In the genomic region with DNA sequence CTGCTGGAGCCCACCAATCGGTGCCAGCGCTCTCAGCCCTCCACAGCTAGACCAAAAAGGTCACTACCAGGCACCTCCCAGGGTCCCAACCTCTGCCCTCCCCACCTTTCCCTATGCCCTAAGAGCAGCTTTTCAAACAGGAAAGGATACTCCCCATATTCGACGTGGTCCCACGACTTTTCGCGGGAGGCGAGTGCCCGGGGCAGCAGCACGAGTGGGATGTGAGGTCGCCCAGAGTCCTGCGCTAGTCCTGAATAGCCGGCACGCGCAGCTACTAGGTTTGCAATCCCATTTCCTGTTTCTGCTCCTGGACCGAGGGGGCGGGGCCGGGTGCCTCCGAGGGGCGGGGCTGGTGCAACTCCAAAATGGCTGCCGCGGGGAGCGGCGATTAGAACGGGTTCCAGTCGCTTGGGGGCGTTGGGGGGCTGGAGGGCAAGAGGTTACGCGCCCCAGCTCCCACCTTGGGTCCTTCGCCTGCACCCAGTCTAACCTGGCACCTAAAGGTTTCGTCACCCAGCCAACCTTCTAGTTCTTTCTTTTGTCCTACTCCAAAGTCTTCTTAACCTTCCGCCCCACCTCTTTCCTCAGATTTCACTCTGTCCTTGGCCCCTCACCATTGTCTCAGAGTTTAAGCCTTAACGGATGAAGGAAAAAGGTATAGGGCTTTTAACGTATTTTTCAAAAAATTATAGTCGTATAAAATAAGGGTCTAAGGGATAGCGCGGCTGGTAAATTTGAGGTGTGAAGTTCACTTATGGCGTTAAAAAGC, we compare ENCODE assay signal across 8 cellular contexts.
DNase-seq lines count a peak whose midpoint lies in the region; ATAC-seq and TF ChIP-seq lines count a peak whose summit lies in the region.

No MANE protein-coding gene starts in this region.

- H2AK5ac ChIP-seq in trophoblast cell (ENCODE audit: low read length) = no peak overlapping the region

- H3K9ac ChIP-seq in trophoblast cell (ENCODE audit: low read length) = peak overlapping the region; percentile 53

- H2BK5ac ChIP-seq in trophoblast cell (ENCODE audit: low read depth, low read length, poor library complexity) = no peak overlapping the region

- WGBS in esophagus muscularis mucosa = 60% methylated on average over 32 of the region's 38 CpGs
- WGBS in trophoblast cell (ENCODE audit: extremely low coverage, insufficient coverage, insufficient read length) = no CpG with 5 or more reads among the region's 38 CpGs

- intact Hi-C loops in esophagus muscularis mucosa (cut with DNase I) = no loop called here

- in situ Hi-C loops in Caki2 (cut with HindIII; ENCODE audit: low pct_unique_long_range_greater_than_20kb, low sequenced_read_pairs) = no loop called here

- H3K79me1 ChIP-seq in trophoblast cell (ENCODE audit: low read length) = peaks cover 2% of the 10 kb centered on the region

- H3K79me2 ChIP-seq in trophoblast cell (ENCODE audit: control insufficient read depth, insufficient read depth, low read length, poor library complexity) = peaks cover 1% of the 10 kb centered on the region

- H3K4me1 ChIP-seq in esophagus muscularis mucosa (no peaks in the 10 kb centered on the region), trophoblast cell (ENCODE audit: control insufficient read depth in 1 of 2, insufficient read depth in 2 of 2, low read length in 2 of 2) (no peaks in the 10 kb centered on the region)

- no peak for TF ChIP-seq POLR2A in esophagus muscularis mucosa (IDR thresholded peaks at IDR 0.05; ENCODE audit: low read depth)

- ATAC-seq in GM21786 (IDR thresholded peaks at IDR 0.05; ENCODE audit: unreplicated experiment) = no peak
- ATAC-seq in GM19035 (IDR thresholded peaks at IDR 0.05; ENCODE audit: unreplicated experiment) = no peak
- no peak for ATAC-seq in HG02610 (IDR thresholded peaks at IDR 0.05; ENCODE audit: unreplicated experiment)

- H3K27ac ChIP-seq in esophagus muscularis mucosa (replicated peaks in 1 of 4) (no peak overlapping the region), trophoblast cell (ENCODE audit: low read depth, low read length) (no peak overlapping the region)

- peak overlapping the region; percentile 93 for H2AFZ ChIP-seq in trophoblast cell (ENCODE audit: insufficient read depth, low read length, poor library complexity)

- H2BK120ac ChIP-seq in trophoblast cell (ENCODE audit: insufficient read depth, low read length, poor library complexity) = peak overlapping the region; percentile 72

- peak overlapping the region; percentile 61 for H3K14ac ChIP-seq in trophoblast cell (ENCODE audit: low read length)

- DNase-seq in Caki2 (ENCODE audit: low read depth) (peak; percentile 46), NCI-H2171 treated with DMSO at 0.1 percent for 48 hours (lab: John Stamatoyannopoulos, UW) (peak; percentile 0), esophagus muscularis mucosa (ENCODE audit: extremely low spot score) (no peak), trophoblast cell (no peak), MG63 (no peak)

- no peaks in the 10 kb centered on the region for H3K36me3 ChIP-seq in esophagus muscularis mucosa
- H3K36me3 ChIP-seq in trophoblast cell (ENCODE audit: control insufficient read depth in 1 of 2, insufficient read depth in 2 of 2, low read length in 2 of 2) = no peaks in the 10 kb centered on the region
- H3K36me3 ChIP-seq in MG63 = no peaks in the 10 kb centered on the region

- peak overlapping the region; percentile 75 for H4K12ac ChIP-seq in trophoblast cell (ENCODE audit: low read depth, low read length)

- no peak for TF ChIP-seq EP300 in esophagus muscularis mucosa (IDR thresholded peaks at IDR 0.05)

- H4K91ac ChIP-seq in trophoblast cell (ENCODE audit: low read depth, low read length) = peak overlapping the region; percentile 87

- H3K23ac ChIP-seq in trophoblast cell (ENCODE audit: low read length) = no peak overlapping the region

- H4K8ac ChIP-seq in trophoblast cell (ENCODE audit: low read depth, low read length) = peak overlapping the region; percentile 95

- no peaks in the 10 kb centered on the region for H3K9me3 ChIP-seq in esophagus muscularis mucosa
- no peaks in the 10 kb centered on the region for H3K9me3 ChIP-seq in trophoblast cell (ENCODE audit: insufficient read depth, low read depth, low read length)
- no peaks in the 10 kb centered on the region for H3K9me3 ChIP-seq in MG63

- H3K4me3 ChIP-seq in esophagus muscularis mucosa (peak overlapping the region; percentile 26 to 43 (median 33)), trophoblast cell (ENCODE audit: low read depth, low read length) (peak overlapping the region; percentile 76), MG63 (no peak overlapping the region)

- peak overlapping the region; percentile 82 for H3K4me2 ChIP-seq in trophoblast cell (ENCODE audit: low read length)

- no peak for TF ChIP-seq CTCF in esophagus muscularis mucosa (IDR thresholded peaks at IDR 0.05)

- H2BK12ac ChIP-seq in trophoblast cell (ENCODE audit: low read length) = peak overlapping the region; percentile 13

- H3K18ac ChIP-seq in trophoblast cell (ENCODE audit: low read length) = peak overlapping the region; percentile 65

- H3K27me3 ChIP-seq in esophagus muscularis mucosa (no peaks in the 10 kb centered on the region), trophoblast cell (ENCODE audit: insufficient read depth, low read length) (no peaks in the 10 kb centered on the region), MG63 (no peaks in the 10 kb centered on the region)

- no peak overlapping the region for H3K4ac ChIP-seq in trophoblast cell (ENCODE audit: low read depth, low read length)

Comparison
In these comparisons a context has a peak if more than half of its experiments do, and no peak if none do; other contexts are left out.
1. DNase-seq: peak in Caki2 (single experiment) and NCI-H2171 treated with DMSO at 0.1 percent for 48 hours (single experiment); none in esophagus muscularis mucosa (single experiment), trophoblast cell (0 of 2) and MG63 (single experiment).